8 cellular contexts compared by ENCODE assay signal in genomic region chr11:20555783-20556182, GRCh38. TPM values are rescaled to one million over a fixed set of nuclear protein-coding genes. Genes with fewer than 3 reads are reported as not detected.
"Had no signal": no experiment of that assay in that cellular context is flagged by ENCODE, and none has a peak within 500 bp of the region (broad histone marks: within the 10 kb centered on the region; RNA-seq: fewer than 3 reads in every experiment).

No MANE protein-coding gene starts in this region.

- DNase-seq: IMR-90, KBM-7, KG1 had no signal

- H3K27ac ChIP-seq: HL-60 had no signal

- H3K4me3 ChIP-seq: K562 had no signal

RNA-seq across cellular contexts. Expression of gene SLC6A5, which starts 43.6 kb away (rescaled TPM):
- total RNA-seq: HepG2, HT-29, HT1080, IMR-90, K562 had no signal
